Comparison of ENCODE assay signal across 1 cellular context in the genomic region with DNA sequence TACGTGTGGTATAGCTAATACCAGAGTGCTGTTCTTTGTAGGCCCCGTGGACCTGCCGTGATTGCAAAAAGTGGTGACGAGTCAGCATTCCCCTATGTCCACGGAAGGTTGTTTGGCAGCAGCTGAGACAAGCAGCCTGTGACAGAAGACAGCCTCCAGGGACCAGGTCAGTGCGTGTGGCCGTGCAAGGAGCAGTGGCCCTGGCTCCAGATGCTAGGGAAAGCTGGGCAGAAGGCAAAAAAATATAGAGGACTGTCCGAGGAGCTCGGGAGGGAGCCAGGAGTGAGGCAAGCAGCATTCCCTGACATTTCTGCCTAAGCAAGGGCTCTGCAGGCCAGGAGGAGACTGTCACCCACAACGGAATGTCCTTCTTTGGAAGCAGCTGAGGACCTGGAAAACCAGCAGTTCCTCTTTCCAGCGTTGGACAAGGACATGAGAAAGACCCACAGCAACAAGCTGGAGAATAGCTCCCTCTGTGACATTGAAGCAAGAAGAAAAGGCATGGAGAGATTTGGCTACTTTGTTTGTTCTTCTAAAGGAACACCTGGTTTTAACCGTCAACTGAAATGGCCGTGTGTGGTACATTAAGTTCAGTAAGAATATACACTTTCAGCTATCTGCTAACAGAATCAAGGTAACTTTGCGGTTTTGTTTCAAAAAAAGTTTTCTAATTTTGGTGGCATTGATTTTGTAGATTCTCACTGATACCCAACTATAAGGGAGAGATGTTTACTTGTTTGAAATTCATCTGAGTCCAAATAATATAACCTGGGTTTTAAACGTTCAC.
TF ChIP-seq lines count a peak whose summit lies in the region.

No MANE protein-coding gene starts in this region.

TF ChIP-seq in H1, 55 proteins besides CTCF, POLR2A, EP300 and RAD21:
- TF ChIP-seq TAF7 (optimal IDR thresholded peaks at IDR 0.05; ENCODE audit: borderline replicate concordance, low read depth, low read length) (no peak), HDAC6 (IDR thresholded peaks at IDR 0.05; ENCODE audit: low read depth, low read length) (no peak), SP4 (IDR thresholded peaks at IDR 0.05; ENCODE audit: low read length) (no peak), CTBP2 (IDR thresholded peaks at IDR 0.05; ENCODE audit: borderline replicate concordance, insufficient read depth, insufficient read length, low read length) (no peak), TCF12 (IDR thresholded peaks at IDR 0.05; ENCODE audit: low read depth, low read length) (no peak), CHD2 (IDR thresholded peaks at IDR 0.05; ENCODE audit: low read length) (no peak), NRF1 (IDR thresholded peaks at IDR 0.05; ENCODE audit: low read depth, low read length) (no peak), CHD1 (IDR thresholded peaks at IDR 0.05; ENCODE audit: low read depth, low read length) (no peak), BRCA1 (IDR thresholded peaks at IDR 0.05; ENCODE audit: low read depth, low read length) (no peak), CEBPB (IDR thresholded peaks at IDR 0.05; ENCODE audit: low read depth, low read length) (no peak)
